ENCODE assay signal across 1 cellular context in the genomic region with DNA sequence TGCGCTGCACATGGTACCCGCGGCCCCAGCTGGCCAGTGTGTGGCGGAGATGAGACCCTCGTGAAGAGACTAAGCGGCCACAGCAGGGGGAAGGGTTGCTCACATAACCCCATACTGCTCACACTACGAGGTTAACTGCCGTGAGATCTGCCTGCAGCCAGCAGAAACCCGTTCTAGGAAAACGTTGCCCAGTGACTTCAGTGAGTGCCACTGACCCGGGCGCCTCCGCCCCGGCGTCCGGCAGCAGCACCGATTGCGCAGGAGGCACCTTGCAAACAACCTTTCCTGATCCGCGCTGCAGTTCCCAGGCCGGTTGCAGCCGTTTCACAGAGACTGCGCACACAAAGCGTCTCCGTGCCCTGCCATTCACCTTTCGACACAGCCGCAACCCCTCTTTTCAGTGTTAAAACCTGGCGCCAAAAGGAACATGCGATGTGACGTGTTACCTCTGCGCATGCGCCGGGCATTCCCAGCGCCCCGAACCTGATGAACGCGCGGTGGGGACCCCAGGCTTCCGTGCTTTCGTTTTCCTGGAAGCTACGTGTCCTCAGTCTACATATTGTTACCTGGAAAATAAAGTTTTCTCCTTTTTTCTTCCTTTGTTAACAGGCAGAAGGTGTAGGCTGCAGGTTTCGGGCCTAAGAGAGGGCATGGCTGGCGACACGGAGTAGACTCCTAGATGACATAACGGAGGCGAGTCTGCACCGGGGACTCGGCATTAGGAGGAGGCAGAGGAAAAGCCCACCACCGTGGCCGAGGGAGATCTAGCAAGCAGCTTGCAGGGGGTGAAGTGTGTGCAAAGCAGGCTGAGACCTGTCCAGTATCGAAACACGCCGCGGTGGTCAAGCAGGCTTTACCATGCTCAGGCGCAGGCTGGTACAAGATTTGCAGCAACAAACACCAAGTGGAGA.
TF ChIP-seq lines count a peak whose summit lies in the region.

No MANE protein-coding gene starts in this region.

TF ChIP-seq in HepG2, 621 proteins besides CTCF, POLR2A, EP300 and RAD21 (continued from another document and continues in another):
- peak; percentile 84 for TF ChIP-seq ZNF280B (CRISPR knock-in tag; IDR thresholded peaks at IDR 0.05; ENCODE audit: borderline replicate concordance)
- no peak for TF ChIP-seq RCOR2 (CRISPR knock-in tag; IDR thresholded peaks at IDR 0.05)
- no peak for TF ChIP-seq ATM (IDR thresholded peaks at IDR 0.05; ENCODE audit: borderline replicate concordance)
- TF ChIP-seq ATF1 (CRISPR knock-in tag; IDR thresholded peaks at IDR 0.05): peak; percentile 76
- TF ChIP-seq ZSCAN29 (CRISPR knock-in tag; conservative IDR thresholded peaks at IDR 0.05): 0 out of 2 replicates have a peak, but pooled peaks have one; percentile 41
- TF ChIP-seq PBX2 (CRISPR knock-in tag; IDR thresholded peaks at IDR 0.05): no peak
- TF ChIP-seq ZNF570 (CRISPR knock-in tag; IDR thresholded peaks at IDR 0.05; ENCODE audit: borderline replicate concordance): no peak
- TF ChIP-seq BORCS8-MEF2B (CRISPR knock-in tag; IDR thresholded peaks at IDR 0.05): peak; percentile 94
- no peak for TF ChIP-seq MAFF (IDR thresholded peaks at IDR 0.05; ENCODE audit: low read depth, low read length)
- TF ChIP-seq REPIN1 (CRISPR knock-in tag; IDR thresholded peaks at IDR 0.05; ENCODE audit: borderline replicate concordance, low read depth): no peak
- peak; percentile 94; the same call in 1 of the 2 replicates for TF ChIP-seq ARID4A (CRISPR knock-in tag; IDR thresholded peaks at IDR 0.05; ENCODE audit: borderline replicate concordance)
- TF ChIP-seq HMG20A (CRISPR knock-in tag; IDR thresholded peaks at IDR 0.05; ENCODE audit: borderline replicate concordance): no peak
- TF ChIP-seq HCFC1 (IDR thresholded peaks at IDR 0.05; ENCODE audit: low read depth, low read length): no peak
- TF ChIP-seq, protein P1, sequence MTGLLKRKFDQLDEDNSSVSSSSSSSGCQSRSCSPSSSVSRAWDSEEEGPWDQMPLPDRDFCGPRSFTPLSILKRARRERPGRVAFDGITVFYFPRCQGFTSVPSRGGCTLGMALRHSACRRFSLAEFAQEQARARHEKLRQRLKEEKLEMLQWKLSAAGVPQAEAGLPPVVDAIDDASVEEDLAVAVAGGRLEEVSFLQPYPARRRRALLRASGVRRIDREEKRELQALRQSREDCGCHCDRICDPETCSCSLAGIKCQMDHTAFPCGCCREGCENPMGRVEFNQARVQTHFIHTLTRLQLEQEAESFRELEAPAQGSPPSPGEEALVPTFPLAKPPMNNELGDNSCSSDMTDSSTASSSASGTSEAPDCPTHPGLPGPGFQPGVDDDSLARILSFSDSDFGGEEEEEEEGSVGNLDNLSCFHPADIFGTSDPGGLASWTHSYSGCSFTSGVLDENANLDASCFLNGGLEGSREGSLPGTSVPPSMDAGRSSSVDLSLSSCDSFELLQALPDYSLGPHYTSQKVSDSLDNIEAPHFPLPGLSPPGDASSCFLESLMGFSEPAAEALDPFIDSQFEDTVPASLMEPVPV (CRISPR knock-in tag; IDR thresholded peaks at IDR 0.05): 0 out of 2 replicates have a peak, but pooled peaks have one; percentile 18
- no peak for TF ChIP-seq ZNF160 (CRISPR knock-in tag; IDR thresholded peaks at IDR 0.05)
- TF ChIP-seq AHR (CRISPR knock-in tag; IDR thresholded peaks at IDR 0.05): no peak
- TF ChIP-seq GFI1 (CRISPR knock-in tag; IDR thresholded peaks at IDR 0.05; ENCODE audit: borderline replicate concordance): peak; percentile 64; the same call in 1 of the 2 replicates
- 0 out of 2 replicates have a peak, but pooled peaks have one; percentile 62 for TF ChIP-seq BRD4 (CRISPR knock-in tag; IDR thresholded peaks at IDR 0.05)
- no peak for TF ChIP-seq ATF5 (CRISPR knock-in tag; IDR thresholded peaks at IDR 0.05; ENCODE audit: low read depth)
- peak; percentile 37 for TF ChIP-seq RBM39 (IDR thresholded peaks at IDR 0.05; ENCODE audit: low read depth, low read length, poor library complexity, severe bottlenecking)
- no peak; the same call in 1 of the 2 replicates for TF ChIP-seq ZNF556 (CRISPR knock-in tag; IDR thresholded peaks at IDR 0.05; ENCODE audit: borderline replicate concordance)
- TF ChIP-seq ZBTB42 (CRISPR knock-in tag; IDR thresholded peaks at IDR 0.05): peak; percentile 79; the same call in 1 of the 2 replicates
- TF ChIP-seq IKZF4 (CRISPR knock-in tag; IDR thresholded peaks at IDR 0.05; ENCODE audit: borderline replicate concordance, low read depth, not compliant biosample characterization): peak; percentile 62
- no peak; the same call in 1 of the 2 replicates for TF ChIP-seq ZNF503 (CRISPR knock-in tag; IDR thresholded peaks at IDR 0.05)
- TF ChIP-seq, protein P2, sequence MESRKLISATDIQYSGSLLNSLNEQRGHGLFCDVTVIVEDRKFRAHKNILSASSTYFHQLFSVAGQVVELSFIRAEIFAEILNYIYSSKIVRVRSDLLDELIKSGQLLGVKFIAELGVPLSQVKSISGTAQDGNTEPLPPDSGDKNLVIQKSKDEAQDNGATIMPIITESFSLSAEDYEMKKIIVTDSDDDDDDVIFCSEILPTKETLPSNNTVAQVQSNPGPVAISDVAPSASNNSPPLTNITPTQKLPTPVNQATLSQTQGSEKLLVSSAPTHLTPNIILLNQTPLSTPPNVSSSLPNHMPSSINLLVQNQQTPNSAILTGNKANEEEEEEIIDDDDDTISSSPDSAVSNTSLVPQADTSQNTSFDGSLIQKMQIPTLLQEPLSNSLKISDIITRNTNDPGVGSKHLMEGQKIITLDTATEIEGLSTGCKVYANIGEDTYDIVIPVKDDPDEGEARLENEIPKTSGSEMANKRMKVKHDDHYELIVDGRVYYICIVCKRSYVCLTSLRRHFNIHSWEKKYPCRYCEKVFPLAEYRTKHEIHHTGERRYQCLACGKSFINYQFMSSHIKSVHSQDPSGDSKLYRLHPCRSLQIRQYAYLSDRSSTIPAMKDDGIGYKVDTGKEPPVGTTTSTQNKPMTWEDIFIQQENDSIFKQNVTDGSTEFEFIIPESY (CRISPR knock-in tag; IDR thresholded peaks at IDR 0.05): no peak
- no peak for TF ChIP-seq SCMH1 (CRISPR knock-in tag; IDR thresholded peaks at IDR 0.05; ENCODE audit: borderline replicate concordance)
- TF ChIP-seq ZNF609 (CRISPR knock-in tag; IDR thresholded peaks at IDR 0.05; ENCODE audit: borderline replicate concordance): no peak
- peak; percentile 91; the same call in 1 of the 2 replicates for TF ChIP-seq KMT2A (CRISPR knock-in tag; IDR thresholded peaks at IDR 0.05)
- TF ChIP-seq YY1 (IDR thresholded peaks at IDR 0.05; ENCODE audit: insufficient read depth, insufficient replicate concordance, low read depth, low read length): peak; percentile 39
- TF ChIP-seq ZNF431 (CRISPR knock-in tag; IDR thresholded peaks at IDR 0.05; ENCODE audit: borderline replicate concordance, low read depth): peak; percentile 46; the same call in 1 of the 2 replicates
- TF ChIP-seq HDAC1 (CRISPR knock-in tag; IDR thresholded peaks at IDR 0.05): peak; percentile 80
